ENCODE assay signal across 19 cellular contexts in genomic region chr6:136474241-136474640, GRCh38.
DNase-seq lines count a peak whose midpoint lies in the region; ATAC-seq and TF ChIP-seq lines count a peak whose summit lies in the region.
"Had no signal": no experiment of that assay in that cellular context is flagged by ENCODE, and none has a peak within 500 bp of the region (broad histone marks: within the 10 kb centered on the region; RNA-seq: fewer than 3 reads in every experiment).

No MANE protein-coding gene starts in this region.

- peak overlapping the region; percentile 99 for H3K27ac ChIP-seq in substantia nigra (ENCODE audit: low read depth, low read length, poor library complexity, severe bottlenecking)
- no peak overlapping the region for H3K27ac ChIP-seq in suprapubic skin
- H3K27ac ChIP-seq: 22Rv1; BLaER1 treated with 17β-estradiol and CSF1 and Interleukin-3, amounts not matched to agents 10 nM and 100 nM; C4-2B had no signal

- DNase-seq in G401 (ENCODE audit: low spot score) (peak; percentile 89), cerebellar cortex (ENCODE audit: low spot score) (peak; percentile 86), cerebellum (ENCODE audit: low spot score) (peak; percentile 67), substantia nigra (lab: John Stamatoyannopoulos, UW) (peak in 2 of 49 donors; percentile 31 to 37), suprapubic skin (ENCODE audit: low spot score in 2 of 2) (no peak), NCI-H345 (lab: John Stamatoyannopoulos, UW) (no peak)
- DNase-seq: AML-193; Caco-2; Calu3; CD4-positive, alpha-beta T cell; CD8-positive, alpha-beta T cell; DMS79 treated with DMSO at 0.1 percent for 48 hours; GDM1 had no signal

- TF ChIP-seq POLR2A in suprapubic skin (IDR thresholded peaks at IDR 0.05): no peak

- H3K27me3 ChIP-seq in suprapubic skin: no peaks in the 10 kb centered on the region
- H3K27me3 ChIP-seq: BLaER1 treated with 17β-estradiol and CSF1 and Interleukin-3, amounts not matched to agents 10 nM and 100 nM had no signal

- no peak for ATAC-seq in HG03565 (IDR thresholded peaks at IDR 0.05; ENCODE audit: unreplicated experiment)
- ATAC-seq: A549; CD8-positive, alpha-beta T cell; GM12878 had no signal

- peaks cover 4% of the 10 kb centered on the region for H3K4me1 ChIP-seq in suprapubic skin
- H3K4me1 ChIP-seq: Caco-2 had no signal

- in situ Hi-C loops in G401 (cut with HindIII; ENCODE audit: low sequenced_read_pairs): no loop called here

- no peaks in the 10 kb centered on the region for H3K9me3 ChIP-seq in suprapubic skin
- H3K9me3 ChIP-seq: A549; BLaER1 treated with 17β-estradiol and CSF1 and Interleukin-3, amounts not matched to agents 10 nM and 100 nM; Caco-2 had no signal

- 90% methylated on average over 6 of the region's 6 CpGs for WGBS in suprapubic skin

- TF ChIP-seq CTCF in suprapubic skin (IDR thresholded peaks at IDR 0.05): no peak

- no peak overlapping the region for H3K4me3 ChIP-seq in suprapubic skin
- H3K4me3 ChIP-seq: A549; BLaER1 treated with 17β-estradiol and CSF1 and Interleukin-3, amounts not matched to agents 10 nM and 100 nM; GM12878 had no signal

- TF ChIP-seq EP300 in suprapubic skin (IDR thresholded peaks at IDR 0.05): no peak

- H3K36me3 ChIP-seq in suprapubic skin: no peaks in the 10 kb centered on the region
- H3K36me3 ChIP-seq: BLaER1 treated with 17β-estradiol and CSF1 and Interleukin-3, amounts not matched to agents 10 nM and 100 nM had no signal

Comparison
In these comparisons a context has a peak if more than half of its experiments do, and no peak if none do; other contexts are left out.
1. DNase-seq: peak in G401 (single experiment), cerebellar cortex (single experiment) and cerebellum (single experiment); none in suprapubic skin (0 of 2) and NCI-H345 (single experiment).